ENCODE assay signal across 19 cellular contexts in the genomic region with DNA sequence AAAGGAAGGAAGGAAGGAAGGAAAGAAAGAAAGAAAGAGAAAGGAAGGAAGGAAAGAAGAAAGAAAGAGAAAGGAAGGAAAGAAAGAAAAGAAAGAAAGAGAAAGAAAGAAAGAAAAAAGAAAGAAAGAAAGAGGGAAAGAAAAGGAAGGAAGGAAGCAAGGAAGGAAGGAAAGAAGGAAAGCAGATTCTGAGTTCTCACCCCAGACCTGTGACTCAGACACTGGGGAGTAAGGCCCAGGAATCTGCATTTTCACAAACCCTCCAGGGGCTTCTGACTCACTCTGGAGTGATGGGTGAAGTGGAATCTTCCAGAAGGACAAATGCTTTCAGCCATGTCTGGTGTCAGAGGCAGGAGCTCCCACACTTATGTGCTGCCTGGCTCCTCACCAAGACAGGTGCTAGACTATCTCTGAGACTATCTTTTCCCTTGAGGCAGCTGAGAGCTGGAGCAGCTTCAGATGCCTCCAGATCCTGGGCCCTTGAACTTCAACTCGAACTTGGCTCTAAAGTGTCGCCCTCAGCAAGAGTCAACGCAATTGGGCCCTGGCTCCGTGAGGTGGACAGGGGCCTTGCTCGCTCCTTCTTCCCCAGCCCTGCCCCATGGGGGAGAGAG. TPM values are rescaled to one million over a fixed set of nuclear protein-coding genes. Genes with fewer than 3 reads are reported as not detected.
DNase-seq lines count a peak whose midpoint lies in the region; ATAC-seq, FAIRE-seq and TF ChIP-seq lines count a peak whose summit lies in the region.
"Had no signal": no experiment of that assay in that cellular context is flagged by ENCODE, and none has a peak within 500 bp of the region (broad histone marks: within the 10 kb centered on the region; RNA-seq: fewer than 3 reads in every experiment).

No MANE protein-coding gene starts in this region.

- intact Hi-C loops in MCF 10A (cut with micrococcal nuclease): no loop called here
- intact Hi-C loops in mammary epithelial cell (cut with micrococcal nuclease): no loop called here
- intact Hi-C loops in endothelial cell of umbilical vein (cut with micrococcal nuclease): no loop called here

- H2AFZ ChIP-seq in mammary epithelial cell (ENCODE audit: low read depth, low read length) (no peak overlapping the region), endothelial cell of umbilical vein (ENCODE audit: low read depth, low read length) (no peak overlapping the region)

- H3K9me3 ChIP-seq in mammary epithelial cell (replicated peaks; ENCODE audit: insufficient read depth, low read length) (no peaks in the 10 kb centered on the region), endothelial cell of umbilical vein (replicated peaks; ENCODE audit: control insufficient read depth, insufficient read depth, low read length) (no peaks in the 10 kb centered on the region)
- H3K9me3 ChIP-seq: right atrium auricular region had no signal

- H3K4me1 Mint-ChIP-seq in MCF 10A (ENCODE audit: insufficient read depth, unreplicated experiment): peaks cover 7% of the 10 kb centered on the region

- no peaks in the 10 kb centered on the region for H3K9me3 Mint-ChIP-seq in MCF 10A (ENCODE audit: unreplicated experiment)
- H3K9me3 Mint-ChIP-seq: activated naive CD4-positive, alpha-beta T cell treated with anti-CD3 and anti-CD28 coated beads, Interleukin-2, amount 50 U/mL, for 24 hours; nephron progenitor cell; type B pancreatic cell had no signal

- POLR2A ChIA-PET in MCF 10A (lab: Yijun Ruan, JAX): no interaction called here
- POLR2A ChIA-PET in endothelial cell of umbilical vein (lab: Charles Lee): no interaction called here

- dilution Hi-C loops in mammary epithelial cell (cut with HindIII; ENCODE audit: low sequenced_read_pairs): no loop called here
- dilution Hi-C loops in endothelial cell of umbilical vein (cut with MboI; ENCODE audit: extremely low pct_ligation_motif_present, low sequenced_read_pairs): no loop called here

- no peaks in the 10 kb centered on the region for H3K27me3 Mint-ChIP-seq in MCF 10A (ENCODE audit: insufficient read depth, unreplicated experiment)
- H3K27me3 Mint-ChIP-seq: activated CD8-positive, alpha-beta memory T cell treated with anti-CD3 and anti-CD28 coated beads, Interleukin-2, amount 10 ng/mL, durations not matched to agents 7 days and 5 days; activated naive CD4-positive, alpha-beta T cell treated with anti-CD3 and anti-CD28 coated beads, Interleukin-2, amount 50 U/mL, for 24 hours; type B pancreatic cell had no signal

- H3K36me3 Mint-ChIP-seq in MCF 10A (ENCODE audit: insufficient read depth, unreplicated experiment): no peaks in the 10 kb centered on the region
- H3K36me3 Mint-ChIP-seq: activated CD8-positive, alpha-beta memory T cell treated with anti-CD3 and anti-CD28 coated beads, Interleukin-2, amount 10 ng/mL, durations not matched to agents 7 days and 5 days; activated naive CD4-positive, alpha-beta T cell treated with anti-CD3 and anti-CD28 coated beads, Interleukin-2, amount 50 U/mL, for 24 hours; type B pancreatic cell had no signal

- H3K4me3 Mint-ChIP-seq in MCF 10A (ENCODE audit: unreplicated experiment): no peak overlapping the region
- H3K4me3 Mint-ChIP-seq: activated CD8-positive, alpha-beta memory T cell treated with anti-CD3 and anti-CD28 coated beads, Interleukin-2, amount 10 ng/mL, durations not matched to agents 7 days and 5 days; activated naive CD4-positive, alpha-beta T cell treated with anti-CD3 and anti-CD28 coated beads, Interleukin-2, amount 50 U/mL, for 24 hours; nephron progenitor cell; type B pancreatic cell had no signal

- no peak overlapping the region for H3K27ac Mint-ChIP-seq in MCF 10A (ENCODE audit: low read depth, unreplicated experiment)
- H3K27ac Mint-ChIP-seq: activated CD8-positive, alpha-beta memory T cell treated with anti-CD3 and anti-CD28 coated beads, Interleukin-2, amount 10 ng/mL, durations not matched to agents 7 days and 5 days; activated naive CD4-positive, alpha-beta T cell treated with anti-CD3 and anti-CD28 coated beads, Interleukin-2, amount 50 U/mL, for 24 hours; nephron progenitor cell; type B pancreatic cell had no signal

- in situ Hi-C loops in mammary epithelial cell (cut with MboI; ENCODE audit: low sequenced_read_pairs in 2 of 2): no loop called here

- H3K27ac ChIP-seq in mammary epithelial cell (ENCODE audit: insufficient read depth, low read depth, low read length) (no peak overlapping the region), endothelial cell of umbilical vein (ENCODE audit: insufficient read depth, low read depth, low read length) (no peak overlapping the region)
- H3K27ac ChIP-seq: right atrium auricular region had no signal

- H3K36me3 ChIP-seq in mammary epithelial cell (ENCODE audit: insufficient read depth, low read length) (no peaks in the 10 kb centered on the region), endothelial cell of umbilical vein (ENCODE audit: control insufficient read depth in 2 of 2, extremely low read depth in 1 of 2, insufficient read depth in 2 of 2, low read length in 2 of 2) (no peaks in the 10 kb centered on the region)
- H3K36me3 ChIP-seq: right atrium auricular region had no signal

- H3K4me3 ChIP-seq in mammary epithelial cell (replicated peaks in 1 of 3; ENCODE audit: insufficient read depth in 1 of 3, low read depth in 2 of 3, low read length in 3 of 3) (no peak overlapping the region), endothelial cell of umbilical vein (replicated peaks in 1 of 3; ENCODE audit: insufficient read depth in 1 of 3, low read depth in 1 of 3, low read length in 3 of 3) (no peak overlapping the region)
- H3K4me3 ChIP-seq: right atrium auricular region had no signal

- H3K27me3 ChIP-seq in mammary epithelial cell (ENCODE audit: insufficient read depth, low read length) (no peaks in the 10 kb centered on the region), endothelial cell of umbilical vein (ENCODE audit: control insufficient read depth in 2 of 2, insufficient read depth in 2 of 2, low read length in 2 of 2) (no peaks in the 10 kb centered on the region)
- H3K27me3 ChIP-seq: right atrium auricular region had no signal

- H3K4me2 ChIP-seq in mammary epithelial cell (ENCODE audit: insufficient read depth, low read depth, low read length) (no peak overlapping the region), endothelial cell of umbilical vein (ENCODE audit: insufficient read depth, low read length) (no peak overlapping the region)

- H3K79me2 ChIP-seq in mammary epithelial cell (ENCODE audit: insufficient read depth, low read length) (no peaks in the 10 kb centered on the region), endothelial cell of umbilical vein (ENCODE audit: control insufficient read depth, insufficient read depth, low read length) (no peaks in the 10 kb centered on the region)

- peak; percentile 61 for FAIRE-seq in endothelial cell of umbilical vein (lab: Jason Lieb, UNC)
- FAIRE-seq: D721Med had no signal

- H3K9ac ChIP-seq in mammary epithelial cell (ENCODE audit: insufficient read depth, low read length) (no peak overlapping the region), endothelial cell of umbilical vein (replicated peaks; ENCODE audit: extremely low read depth, insufficient read depth, low read length) (no peak overlapping the region)

- no TSS peak for BruUV-seq in MCF 10A (replicated peaks; lab: Mats Ljungman, UMichigan)
- BruUV-seq in mammary epithelial cell (replicated peaks; lab: Mats Ljungman, UMichigan): no TSS peak
- BruUV-seq in endothelial cell of umbilical vein (replicated peaks; lab: Mats Ljungman, UMichigan): no TSS peak

- TF ChIP-seq POLR2A in endothelial cell of umbilical vein (IDR thresholded peaks at IDR 0.05; ENCODE audit: low read depth, low read length): no peak

- 26% methylated on average over 5 of the region's 5 CpGs for WGBS in mammary epithelial cell (ENCODE audit: low coverage, missing lambda C conversion rate)

- no peaks in the 10 kb centered on the region for H3K9me1 ChIP-seq in endothelial cell of umbilical vein (replicated peaks; ENCODE audit: control insufficient read depth, extremely low read depth, insufficient read depth, low read length)

- CTCF ChIA-PET in MCF 10A (lab: Yijun Ruan, JAX) (interaction anchor here (0.7 to 1.2 kb wide), 2 partner anchors 9 to 19 kb away, joined by 4 read pairs; no protein-coding TSS in a partner anchor), mammary epithelial cell (lab: Charles Lee; ENCODE audit: low non-redundant PET) (interaction anchor here (0.7 kb wide), 1 partner anchor 24 kb away, joined by 3 read pairs; no protein-coding TSS in a partner anchor), endothelial cell of umbilical vein (lab: Charles Lee) (no interaction called here)

- ATAC-seq in GM21723 (IDR thresholded peaks at IDR 0.05; ENCODE audit: unreplicated experiment): no peak
- ATAC-seq: activated CD8-positive, alpha-beta memory T cell treated with anti-CD3 and anti-CD28 coated beads, Interleukin-2, amount 10 ng/mL, durations not matched to agents 7 days and 5 days had no signal

- H4K20me1 ChIP-seq in mammary epithelial cell (ENCODE audit: insufficient read depth, low read length) (no peaks in the 10 kb centered on the region), endothelial cell of umbilical vein (replicated peaks; ENCODE audit: control insufficient read depth, extremely low read depth, insufficient read depth, low read length) (no peaks in the 10 kb centered on the region)

- DNase-seq in MCF 10A (ENCODE audit: unreplicated experiment): peak; percentile 14
- no peak for DNase-seq in mammary epithelial cell
- DNase-seq in RPMI8226: peak; percentile 49
- no peak for DNase-seq in endothelial cell of umbilical vein (ENCODE audit: low read depth, low spot score)
- no peak for DNase-seq in NCI-H82 treated with DMSO at 0.1 percent for 48 hours (lab: John Stamatoyannopoulos, UW; ENCODE audit: unreplicated experiment)
- DNase-seq in stimulated activated CD4-positive, alpha-beta T cell treated with anti-CD3 and anti-CD28 coated beads, Interleukin-2, amount 100 ng/mL, for 48 hours: no peak
- no peak for DNase-seq in DMS153 (lab: John Stamatoyannopoulos, UW)
- DNase-seq: activated CD8-positive, alpha-beta memory T cell treated with anti-CD3 and anti-CD28 coated beads, Interleukin-2, amount 10 ng/mL, durations not matched to agents 7 days and 5 days; caudate nucleus; effector CD8-positive, alpha-beta T cell; foreskin fibroblast; NCI-H1092 treated with DMSO at 0.1 percent for 48 hours; nephron progenitor cell; OCI-M1 had no signal

- no peaks in the 10 kb centered on the region for H3K4me1 ChIP-seq in mammary epithelial cell (ENCODE audit: insufficient read depth, low read length)
- peaks cover 9% of the 10 kb centered on the region for H3K4me1 ChIP-seq in endothelial cell of umbilical vein (ENCODE audit: control insufficient read depth, extremely low read depth, insufficient read depth, low read length)
- H3K4me1 ChIP-seq: right atrium auricular region had no signal

- no peak for TF ChIP-seq CTCF in MCF 10A (IDR thresholded peaks at IDR 0.05; ENCODE audit: unreplicated experiment)
- TF ChIP-seq CTCF in mammary epithelial cell (conservative IDR thresholded peaks at IDR 0.05 in 1 of 2, IDR thresholded peaks at IDR 0.05 in 1 of 2; ENCODE audit: extremely low read depth in 1 of 2, insufficient read depth in 1 of 2, low read depth in 1 of 2, low read length in 2 of 2): no peak
- TF ChIP-seq CTCF in endothelial cell of umbilical vein (IDR thresholded peaks at IDR 0.05; ENCODE audit: extremely low read depth in 1 of 2, insufficient read depth in 1 of 2, low read depth in 1 of 2, low read length in 2 of 2): no peak

RNA-seq across cellular contexts. Expression of a gene that starts 19.7 kb away (rescaled TPM):
- total RNA-seq in MCF 10A (2022): 48.2 and 71.0 TPM in 2 replicates
- 10 to 100 TPM; 44.8 to 60.9 TPM for total RNA-seq in mammary epithelial cell
- 122 TPM for polyA plus RNA-seq in mammary epithelial cell
- polyA minus RNA-seq in mammary epithelial cell: 117 TPM
- total RNA-seq in endothelial cell of umbilical vein: 125 TPM in 2 replicates
- polyA plus RNA-seq in endothelial cell of umbilical vein: 133 and 141 TPM in 2 replicates
- 88.9 and 96.7 TPM in 2 replicates for polyA plus RNA-seq in endothelial cell of umbilical vein (2011; cell fraction: cytosol; rRNA removed)
- 99.8 and 106 TPM in 2 replicates for polyA plus RNA-seq in endothelial cell of umbilical vein (2011; cell fraction: nucleus; rRNA removed)
- polyA plus RNA-seq in endothelial cell of umbilical vein (2012): 97.9 and 111 TPM in 2 replicates
- polyA minus RNA-seq in endothelial cell of umbilical vein: 101 and 103 TPM in 2 replicates
- polyA minus RNA-seq in endothelial cell of umbilical vein (2011; cell fraction: cytosol; rRNA and poly(A)+ RNA removed): 54.0 TPM
- polyA minus RNA-seq in endothelial cell of umbilical vein (2011; cell fraction: nucleus; rRNA and poly(A)+ RNA removed): 34.3 and 35.2 TPM in 2 replicates

RNA-seq across cellular contexts. Expression of a gene that starts 31.1 kb away (rescaled TPM):
- 1,485 and 1,602 TPM in 2 replicates for total RNA-seq in MCF 10A (2022)
- 1,000 to 10,000 TPM; 1,187 to 2,186 TPM for total RNA-seq in mammary epithelial cell
- polyA plus RNA-seq in mammary epithelial cell: 3,278 TPM
- 2,197 TPM for polyA minus RNA-seq in mammary epithelial cell
- total RNA-seq in endothelial cell of umbilical vein: 875 and 911 TPM in 2 replicates
- polyA plus RNA-seq in endothelial cell of umbilical vein: 1,040 and 1,305 TPM in 2 replicates
- 1,913 and 1,931 TPM in 2 replicates for polyA plus RNA-seq in endothelial cell of umbilical vein (2011; cell fraction: cytosol; rRNA removed)
- polyA plus RNA-seq in endothelial cell of umbilical vein (2011; cell fraction: nucleus; rRNA removed): 1,373 and 1,721 TPM in 2 replicates
- 1,239 and 1,518 TPM in 2 replicates for polyA plus RNA-seq in endothelial cell of umbilical vein (2012)
- polyA minus RNA-seq in endothelial cell of umbilical vein: 537 and 767 TPM in 2 replicates
- polyA minus RNA-seq in endothelial cell of umbilical vein (2011; cell fraction: cytosol; rRNA and poly(A)+ RNA removed): 247 TPM
- 157 and 183 TPM in 2 replicates for polyA minus RNA-seq in endothelial cell of umbilical vein (2011; cell fraction: nucleus; rRNA and poly(A)+ RNA removed)

Comparison
In these comparisons a context has a peak if more than half of its experiments do, and no peak if none do; other contexts are left out.
1. DNase-seq: peak in MCF 10A (single experiment) and RPMI8226 (single experiment); none in mammary epithelial cell (single experiment), endothelial cell of umbilical vein (single experiment), NCI-H82 treated with DMSO at 0.1 percent for 48 hours (single experiment), stimulated activated CD4-positive, alpha-beta T cell treated with anti-CD3 and anti-CD28 coated beads, Interleukin-2, amount 100 ng/mL, for 48 hours (0 of 2) and DMS153 (single experiment).